In genomic region chr12:14962180-14962579, GRCh38 we compare ENCODE assay signal across 12 cellular contexts. TPM values are rescaled to one million over a fixed set of nuclear protein-coding genes. Genes with fewer than 3 reads are reported as not detected.
A peak's percentile ranks its signal among the peaks of the same experiment; 100 is the strongest.
DNase-seq lines count a peak whose midpoint lies in the region; ATAC-seq lines count a peak whose summit lies in the region.
"Had no signal": no experiment of that assay in that cellular context is flagged by ENCODE, and none has a peak within 500 bp of the region (broad histone marks: within the 10 kb centered on the region; RNA-seq: fewer than 3 reads in every experiment).

No MANE protein-coding gene starts in this region.

- peak overlapping the region; percentile 95 for H3K27ac Mint-ChIP-seq in activated CD8-positive, alpha-beta T cell treated with anti-CD3 and anti-CD28 coated beads, Interleukin-2, amount 10 ng/mL, durations not matched to agents 7 days and 5 days

- H3K4me1 Mint-ChIP-seq in activated CD8-positive, alpha-beta T cell treated with anti-CD3 and anti-CD28 coated beads, Interleukin-2, amount 10 ng/mL, durations not matched to agents 7 days and 5 days (ENCODE audit: low read depth) = peaks cover 34% of the 10 kb centered on the region

- H3K9me3 ChIP-seq in BLaER1 treated with 17β-estradiol and CSF1 and Interleukin-3, amounts not matched to agents 10 nM and 100 nM (replicated peaks in 1 of 11) = no peaks in the 10 kb centered on the region
- H3K9me3 ChIP-seq in mononuclear cell (ENCODE audit: low read depth, low read length) = no peaks in the 10 kb centered on the region
- H3K9me3 ChIP-seq: SJCRH30 had no signal

- POLR2A ChIA-PET in activated CD8-positive, alpha-beta T cell treated with anti-CD3 and anti-CD28 coated beads, Interleukin-2, amount 10 ng/mL, durations not matched to agents 7 days and 5 days (lab: Charles Lee) = interaction anchor here (0.6 to 10.5 kb wide), 19 partner anchors 8 to 723 kb away, joined by 3 to 175 read pairs (median 6); partner anchors contain the start of genes C12orf60, ERP27, PDE6H and WBP11

- peak overlapping the region; percentile 81 to 93 (median 87) for H3K9ac ChIP-seq in BLaER1 treated with 17β-estradiol and CSF1 and Interleukin-3, amounts not matched to agents 10 nM and 100 nM

- no peak for DNase-seq in Jurkat, Clone E6-1 (ENCODE audit: low read depth, low spot score)
- no peak for DNase-seq in activated CD8-positive, alpha-beta T cell treated with anti-CD3 and anti-CD28 coated beads, Interleukin-2, amount 10 ng/mL, durations not matched to agents 7 days and 5 days
- DNase-seq in SW 1271 (lab: John Stamatoyannopoulos, UW) (no peak), NCI-H1694 (lab: John Stamatoyannopoulos, UW) (no peak), COLO829 (ENCODE audit: low spot score) (no peak)
- DNase-seq: IMR-90, SJCRH30 had no signal

- H3K4me3 Mint-ChIP-seq in activated CD8-positive, alpha-beta T cell treated with anti-CD3 and anti-CD28 coated beads, Interleukin-2, amount 10 ng/mL, durations not matched to agents 7 days and 5 days = peak overlapping the region; percentile 98

- CTCF ChIA-PET in activated CD8-positive, alpha-beta T cell treated with anti-CD3 and anti-CD28 coated beads, Interleukin-2, amount 10 ng/mL, durations not matched to agents 7 days and 5 days (lab: Charles Lee) = interaction anchor here (0.6 to 2.3 kb wide), 11 partner anchors 8 to 192 kb away, joined by 3 to 8 read pairs (median 4); partner anchors contain the start of genes C12orf60 and WBP11

- peaks cover 0 to 32% (median 21%) of the 10 kb centered on the region in 11 experiments; a peak in 19 of 22 replicates for H4K20me1 ChIP-seq in BLaER1 treated with 17β-estradiol and CSF1 and Interleukin-3, amounts not matched to agents 10 nM and 100 nM

- no peaks in the 10 kb centered on the region for H3K9me3 Mint-ChIP-seq in activated CD8-positive, alpha-beta T cell treated with anti-CD3 and anti-CD28 coated beads, Interleukin-2, amount 10 ng/mL, durations not matched to agents 7 days and 5 days (ENCODE audit: insufficient read depth)

- peaks cover 44% of the 10 kb centered on the region for H3K36me3 Mint-ChIP-seq in activated CD8-positive, alpha-beta T cell treated with anti-CD3 and anti-CD28 coated beads, Interleukin-2, amount 10 ng/mL, durations not matched to agents 7 days and 5 days (ENCODE audit: low read depth)

- peak overlapping the region; percentile 72 to 93 (median 80) for H3K4me3 ChIP-seq in BLaER1 treated with 17β-estradiol and CSF1 and Interleukin-3, amounts not matched to agents 10 nM and 100 nM
- H3K4me3 ChIP-seq in Jurkat, Clone E6-1 (ENCODE audit: low read length) = peak overlapping the region; percentile 97
- H3K4me3 ChIP-seq in mononuclear cell (ENCODE audit: low read length) = peak overlapping the region; percentile 96
- H3K4me3 ChIP-seq: SJCRH30 had no signal

- H3K27me3 Mint-ChIP-seq in activated CD8-positive, alpha-beta T cell treated with anti-CD3 and anti-CD28 coated beads, Interleukin-2, amount 10 ng/mL, durations not matched to agents 7 days and 5 days (ENCODE audit: low read depth) = no peaks in the 10 kb centered on the region

- ATAC-seq in activated CD8-positive, alpha-beta T cell treated with anti-CD3 and anti-CD28 coated beads, Interleukin-2, amount 10 ng/mL, durations not matched to agents 7 days and 5 days = no peak
- no peak for ATAC-seq in GM21825 (IDR thresholded peaks at IDR 0.05; ENCODE audit: unreplicated experiment)

- H3K36me3 ChIP-seq in BLaER1 treated with 17β-estradiol and CSF1 and Interleukin-3, amounts not matched to agents 10 nM and 100 nM = peaks cover 0 to 20% (median 5%) of the 10 kb centered on the region in 11 experiments; a peak in 7 of 22 replicates
- H3K36me3 ChIP-seq: SJCRH30 had no signal

- H3K4me2 ChIP-seq in BLaER1 treated with 17β-estradiol and CSF1 and Interleukin-3, amounts not matched to agents 10 nM and 100 nM = peak overlapping the region; percentile 90 to 99 (median 98)

- H3K27me3 ChIP-seq in BLaER1 treated with 17β-estradiol and CSF1 and Interleukin-3, amounts not matched to agents 10 nM and 100 nM = no peaks in the 10 kb centered on the region
- no peaks in the 10 kb centered on the region for H3K27me3 ChIP-seq in mononuclear cell (ENCODE audit: insufficient read depth, low read length)
- H3K27me3 ChIP-seq: SJCRH30 had no signal

- peaks cover 44 to 72% (median 51%) of the 10 kb centered on the region in 10 experiments for H3K4me1 ChIP-seq in BLaER1 treated with 17β-estradiol and CSF1 and Interleukin-3, amounts not matched to agents 10 nM and 100 nM
- H3K4me1 ChIP-seq in mononuclear cell (ENCODE audit: insufficient read depth, low read length) = peaks cover 50% of the 10 kb centered on the region

- peak overlapping the region; percentile 70 to 96 (median 92) for H3K27ac ChIP-seq in BLaER1 treated with 17β-estradiol and CSF1 and Interleukin-3, amounts not matched to agents 10 nM and 100 nM
- H3K27ac ChIP-seq: SJCRH30 had no signal

RNA-seq across cellular contexts. Expression of gene ARHGDIB, which starts 0.8 kb away (rescaled TPM):
- polyA plus RNA-seq in Jurkat, Clone E6-1 (2012; ENCODE audit: insufficient read depth, insufficient read length) = 2,420 TPM
- 1,000 to 10,000 TPM; 1,528 to 1,576 TPM for total RNA-seq in activated CD8-positive, alpha-beta T cell treated with anti-CD3 and anti-CD28 coated beads, Interleukin-2, amount 10 ng/mL, durations not matched to agents 7 days and 5 days
- 1,170 TPM for total RNA-seq in mononuclear cell

RNA-seq across cellular contexts. Expression of gene PDE6H, which starts 10.7 kb away (rescaled TPM):
- polyA plus RNA-seq in Jurkat, Clone E6-1 (2012; ENCODE audit: insufficient read depth, insufficient read length) = not detected
- under 1 TPM in 1 of 2 experiments, not detected in 1; 0.40 TPM for total RNA-seq in activated CD8-positive, alpha-beta T cell treated with anti-CD3 and anti-CD28 coated beads, Interleukin-2, amount 10 ng/mL, durations not matched to agents 7 days and 5 days
- total RNA-seq in mononuclear cell = 3.9 TPM
- total RNA-seq: IMR-90, lower leg skin, SJCRH30, urinary bladder had no signal
- polyA plus RNA-seq: IMR-90, urinary bladder had no signal

RNA-seq across cellular contexts. Expression of gene ERP27, which starts 23.8 kb away (rescaled TPM):
- 7.9 TPM for polyA plus RNA-seq in Jurkat, Clone E6-1 (2012; ENCODE audit: insufficient read depth, insufficient read length)
- total RNA-seq in activated CD8-positive, alpha-beta T cell treated with anti-CD3 and anti-CD28 coated beads, Interleukin-2, amount 10 ng/mL, durations not matched to agents 7 days and 5 days = 1 to 10 TPM; 7.9 to 8.7 TPM
- 8.3 TPM for total RNA-seq in mononuclear cell
- total RNA-seq: IMR-90, SJCRH30 had no signal
- polyA plus RNA-seq: IMR-90 had no signal
